9 cellular contexts compared by ENCODE assay signal in genomic region chr11:2314525-2315394, GRCh38. TPM values are rescaled to one million over a fixed set of nuclear protein-coding genes. Genes with fewer than 3 reads are reported as not detected.
A peak's percentile ranks its signal among the peaks of the same experiment; 100 is the strongest.
DNase-seq lines count a peak whose midpoint lies in the region; ATAC-seq and TF ChIP-seq lines count a peak whose summit lies in the region.
"Had no signal": no experiment of that assay in that cellular context is flagged by ENCODE, and none has a peak within 500 bp of the region (broad histone marks: within the 10 kb centered on the region; RNA-seq: fewer than 3 reads in every experiment).

No MANE protein-coding gene starts in this region.

- peak; percentile 59 for DNase-seq in GM04504 (ENCODE audit: low read depth)
- DNase-seq in left ventricle myocardium superior: peak; percentile 94
- peak in 1 of 2 donors; percentile 50 for DNase-seq in gastrocnemius medialis
- no peak for DNase-seq in activated CD8-positive, alpha-beta T cell treated with anti-CD3 and anti-CD28 coated beads, Interleukin-2, amount 10 ng/mL, durations not matched to agents 7 days and 5 days
- DNase-seq in WERI-Rb-1: no peak
- no peak for DNase-seq in NCI-H526 treated with DMSO at 0.1 percent for 48 hours (lab: John Stamatoyannopoulos, UW)
- no peak for DNase-seq in RKO (ENCODE audit: low spot score)
- DNase-seq: NCI-H2029 treated with DMSO at 0.1 percent for 48 hours had no signal

- intact Hi-C loops in left ventricle myocardium superior (cut with micrococcal nuclease) (no loop called here), gastrocnemius medialis (cut with DNase I; ENCODE audit: low total_unique reads) (no loop called here)

- H3K27ac Mint-ChIP-seq in activated CD8-positive, alpha-beta T cell treated with anti-CD3 and anti-CD28 coated beads, Interleukin-2, amount 10 ng/mL, durations not matched to agents 7 days and 5 days: no peak overlapping the region

- TF ChIP-seq CTCF in gastrocnemius medialis (IDR thresholded peaks at IDR 0.05 in 4 of 5, conservative IDR thresholded peaks at IDR 0.05 in 1 of 5) (no peak), WERI-Rb-1 (IDR thresholded peaks at IDR 0.05; ENCODE audit: low read depth, low read length) (no peak)

- H3K4me1 Mint-ChIP-seq in activated CD8-positive, alpha-beta T cell treated with anti-CD3 and anti-CD28 coated beads, Interleukin-2, amount 10 ng/mL, durations not matched to agents 7 days and 5 days (ENCODE audit: low read depth): no peaks in the 10 kb centered on the region

- H3K27ac ChIP-seq in gastrocnemius medialis (peak overlapping the region; percentile 12 to 57 (median 47)), WERI-Rb-1 (no peak overlapping the region)

- TF ChIP-seq POLR2A in gastrocnemius medialis (IDR thresholded peaks at IDR 0.05): no peak

- no peaks in the 10 kb centered on the region for H3K36me3 Mint-ChIP-seq in activated CD8-positive, alpha-beta T cell treated with anti-CD3 and anti-CD28 coated beads, Interleukin-2, amount 10 ng/mL, durations not matched to agents 7 days and 5 days (ENCODE audit: low read depth)

- POLR2A ChIA-PET in activated CD8-positive, alpha-beta T cell treated with anti-CD3 and anti-CD28 coated beads, Interleukin-2, amount 10 ng/mL, durations not matched to agents 7 days and 5 days (lab: Charles Lee): no interaction called here

- peak; percentile 85 for ATAC-seq in SK-N-SH treated with all-trans-retinoic acid at 6 μM for 48 hours
- ATAC-seq in left ventricle myocardium superior: peak; percentile 88
- ATAC-seq in gastrocnemius medialis: peak; percentile 51 to 61
- ATAC-seq in activated CD8-positive, alpha-beta T cell treated with anti-CD3 and anti-CD28 coated beads, Interleukin-2, amount 10 ng/mL, durations not matched to agents 7 days and 5 days: no peak

- no peak overlapping the region for H3K4me3 Mint-ChIP-seq in activated CD8-positive, alpha-beta T cell treated with anti-CD3 and anti-CD28 coated beads, Interleukin-2, amount 10 ng/mL, durations not matched to agents 7 days and 5 days

- no peaks in the 10 kb centered on the region for H3K9me3 Mint-ChIP-seq in activated CD8-positive, alpha-beta T cell treated with anti-CD3 and anti-CD28 coated beads, Interleukin-2, amount 10 ng/mL, durations not matched to agents 7 days and 5 days (ENCODE audit: insufficient read depth)

- in situ Hi-C loops in gastrocnemius medialis (cut with MboI; ENCODE audit: low sequenced_read_pairs in 4 of 4): loop anchor here in 2 of 4 donors (5.0 to 10.0 kb wide), 2 partner anchors 103 to 110 kb away; no protein-coding TSS in a partner anchor

- H3K36me3 ChIP-seq in gastrocnemius medialis (no peaks in the 10 kb centered on the region), WERI-Rb-1 (no peaks in the 10 kb centered on the region)

- no peaks in the 10 kb centered on the region for H3K27me3 Mint-ChIP-seq in activated CD8-positive, alpha-beta T cell treated with anti-CD3 and anti-CD28 coated beads, Interleukin-2, amount 10 ng/mL, durations not matched to agents 7 days and 5 days (ENCODE audit: low read depth)

- peaks cover 0 to 5% (median 0%) of the 10 kb centered on the region in 3 donors for H3K9me3 ChIP-seq in gastrocnemius medialis
- H3K9me3 ChIP-seq in WERI-Rb-1 (ENCODE audit: severe bottlenecking): no peaks in the 10 kb centered on the region

- no peaks in the 10 kb centered on the region for H3K27me3 ChIP-seq in gastrocnemius medialis
- peaks cover 19% of the 10 kb centered on the region for H3K27me3 ChIP-seq in WERI-Rb-1 (ENCODE audit: insufficient read depth, low read depth, severe bottlenecking)

- H3K4me3 ChIP-seq in gastrocnemius medialis (no peak overlapping the region), WERI-Rb-1 (ENCODE audit: low read depth, low read length) (no peak overlapping the region)

- peaks cover 8 to 13% of the 10 kb centered on the region in 2 donors for H3K4me1 ChIP-seq in gastrocnemius medialis

- CTCF ChIA-PET in activated CD8-positive, alpha-beta T cell treated with anti-CD3 and anti-CD28 coated beads, Interleukin-2, amount 10 ng/mL, durations not matched to agents 7 days and 5 days (lab: Charles Lee): interaction anchor here (1.7 kb wide), 1 partner anchor 9 kb away, joined by 5 read pairs; no protein-coding TSS in a partner anchor

TF ChIP-seq in SK-N-SH treated with all-trans-retinoic acid at 6 μM for 48 hours, 23 proteins besides CTCF, POLR2A, EP300 and RAD21:
- TF ChIP-seq PPARA (CRISPR knock-in tag; IDR thresholded peaks at IDR 0.05; ENCODE audit: borderline replicate concordance): no peak
- no peak for TF ChIP-seq BACH2 (CRISPR knock-in tag; IDR thresholded peaks at IDR 0.05; ENCODE audit: borderline replicate concordance)
- TF ChIP-seq TSHZ2 (CRISPR knock-in tag; IDR thresholded peaks at IDR 0.05): no peak
- no peak for TF ChIP-seq ZNF565 (CRISPR knock-in tag; conservative IDR thresholded peaks at IDR 0.05; ENCODE audit: low read depth)
- TF ChIP-seq ZFP3 (CRISPR knock-in tag; IDR thresholded peaks at IDR 0.05): no peak
- TF ChIP-seq ZNF8 (CRISPR knock-in tag; IDR thresholded peaks at IDR 0.05): no peak
- no peak for TF ChIP-seq TOX (CRISPR knock-in tag; IDR thresholded peaks at IDR 0.05; ENCODE audit: borderline replicate concordance)
- TF ChIP-seq GLIS3 (CRISPR knock-in tag; IDR thresholded peaks at IDR 0.05): no peak
- no peak for TF ChIP-seq RARB (CRISPR knock-in tag; IDR thresholded peaks at IDR 0.05)
TF ChIP-seq in SK-N-SH treated with all-trans-retinoic acid at 6 μM for 48 hours: peak in this region for 0.

RNA-seq across cellular contexts. Expression of gene TSPAN32, which starts 12.9 kb away (rescaled TPM):
- 19.9 TPM for total RNA-seq in left ventricle myocardium superior
- not detected for total RNA-seq in gastrocnemius medialis
- 10 to 100 TPM; 39.7 to 47.0 TPM for total RNA-seq in activated CD8-positive, alpha-beta T cell treated with anti-CD3 and anti-CD28 coated beads, Interleukin-2, amount 10 ng/mL, durations not matched to agents 7 days and 5 days

RNA-seq across cellular contexts. Expression of gene C11orf21, which starts 13.0 kb away (rescaled TPM):
- 66.5 TPM for total RNA-seq in left ventricle myocardium superior
- total RNA-seq in gastrocnemius medialis: under 1 TPM in 1 of 4 donors, not detected in 3; 0.10 TPM
- total RNA-seq in activated CD8-positive, alpha-beta T cell treated with anti-CD3 and anti-CD28 coated beads, Interleukin-2, amount 10 ng/mL, durations not matched to agents 7 days and 5 days: 10 to 100 TPM; 37.1 to 43.2 TPM

RNA-seq across cellular contexts. Expression of gene ASCL2, which starts 44.4 kb away (rescaled TPM):
- total RNA-seq in left ventricle myocardium superior (0.17 TPM), gastrocnemius medialis (not detected)
- total RNA-seq in activated CD8-positive, alpha-beta T cell treated with anti-CD3 and anti-CD28 coated beads, Interleukin-2, amount 10 ng/mL, durations not matched to agents 7 days and 5 days: under 1 TPM; 0.13 to 0.53 TPM

Comparison
In these comparisons a context has a peak if more than half of its experiments do, and no peak if none do; other contexts are left out.
1. DNase-seq: peak in GM04504 (single experiment) and left ventricle myocardium superior (single experiment); none in activated CD8-positive, alpha-beta T cell treated with anti-CD3 and anti-CD28 coated beads, Interleukin-2, amount 10 ng/mL, durations not matched to agents 7 days and 5 days (single experiment), WERI-Rb-1 (single experiment), NCI-H526 treated with DMSO at 0.1 percent for 48 hours (single experiment) and RKO (single experiment).
2. RNA of gene TSPAN32, which starts 12.9 kb away (total RNA-seq): 39.7 to 47.0 TPM in activated CD8-positive, alpha-beta T cell treated with anti-CD3 and anti-CD28 coated beads, Interleukin-2, amount 10 ng/mL, durations not matched to agents 7 days and 5 days and 19.9 TPM in left ventricle myocardium superior (single experiment); not detected in gastrocnemius medialis; every median in the first group is over 10 times any median in the second.
3. RNA of gene C11orf21, which starts 13.0 kb away (total RNA-seq): 66.5 TPM in left ventricle myocardium superior (single experiment) and 37.1 to 43.2 TPM in activated CD8-positive, alpha-beta T cell treated with anti-CD3 and anti-CD28 coated beads, Interleukin-2, amount 10 ng/mL, durations not matched to agents 7 days and 5 days; 0.10 TPM in gastrocnemius medialis; every median in the first group is over 10 times any median in the second.